ENCODE assay signal across 21 cellular contexts in genomic region chr12:124865728-124866127, GRCh38. TPM values are rescaled to one million over a fixed set of nuclear protein-coding genes. Genes with fewer than 3 reads are reported as not detected.
DNase-seq lines count a peak whose midpoint lies in the region; ATAC-seq, FAIRE-seq and TF ChIP-seq lines count a peak whose summit lies in the region.
"Had no signal": no experiment of that assay in that cellular context is flagged by ENCODE, and none has a peak within 500 bp of the region (broad histone marks: within the 10 kb centered on the region; RNA-seq: fewer than 3 reads in every experiment).

No MANE protein-coding gene starts in this region.

- H3K18ac ChIP-seq in H1 (ENCODE audit: extremely low read depth, low read length): no peak overlapping the region

- no peak overlapping the region for H3K4ac ChIP-seq in H1 (replicated peaks; ENCODE audit: insufficient read length, low read depth, low read length)

- H2BK12ac ChIP-seq in H1 (ENCODE audit: low read depth, low read length): no peak overlapping the region

- H2BK15ac ChIP-seq in H1 (ENCODE audit: low read length): 0 out of 2 replicates have a peak overlapping the region, but pooled peaks have one; percentile 61

- H3K27ac ChIP-seq in C4-2B (peak overlapping the region; percentile 10; the same call in 1 of the 2 replicates), H1 (ENCODE audit: low read depth, low read length) (no peak overlapping the region), upper lobe of left lung (peak overlapping the region in 3 of 4 donors; percentile 22 to 74 (median 30)), testis (no peak overlapping the region)
- H3K27ac ChIP-seq: SJSA1 had no signal

- TF ChIP-seq POLR2A in H1 (IDR thresholded peaks at IDR 0.05; ENCODE audit: control extremely low read depth in 1 of 2, low read depth in 2 of 2, low read length in 2 of 2) (no peak), upper lobe of left lung (IDR thresholded peaks at IDR 0.05) (no peak), testis (IDR thresholded peaks at IDR 0.05) (no peak)

- H2BK20ac ChIP-seq in H1 (ENCODE audit: low read length): no peak overlapping the region

- no peaks in the 10 kb centered on the region for H3K9me3 ChIP-seq in H1 (ENCODE audit: insufficient read depth in 2 of 2, low read depth in 1 of 2, low read length in 1 of 2)
- H3K9me3 ChIP-seq in upper lobe of left lung: no peaks in the 10 kb centered on the region
- H3K9me3 ChIP-seq in testis: no peaks in the 10 kb centered on the region
- H3K9me3 ChIP-seq: SJSA1 had no signal

- DNase-seq in NCI-H69 (lab: John Stamatoyannopoulos, UW): peak; percentile 30
- no peak for DNase-seq in H1 (ENCODE audit: low read depth in 1 of 2, low spot score in 2 of 2)
- peak in 1 of 2 donors; percentile 57 for DNase-seq in upper lobe of left lung
- DNase-seq in NCI-H524 treated with DMSO at 0.1 percent for 48 hours (lab: John Stamatoyannopoulos, UW): no peak
- no peak for DNase-seq in testis
- DNase-seq: Calu3; CD8-positive, alpha-beta T cell; H9; MV-4-11; NCI-H1105 treated with DMSO at 0.1 percent for 48 hours; NCI-H2029 treated with DMSO at 0.1 percent for 48 hours; NCI-H226; NCI-H510A treated with DMSO at 0.1 percent for 48 hours; NCI-H82 had no signal

- TF ChIP-seq EP300 in H1 (IDR thresholded peaks at IDR 0.05; ENCODE audit: borderline replicate concordance in 1 of 2, low read depth in 2 of 2, low read length in 2 of 2) (no peak), upper lobe of left lung (IDR thresholded peaks at IDR 0.05) (no peak)

- TF ChIP-seq CTCF in C4-2B (conservative IDR thresholded peaks at IDR 0.05): no peak
- TF ChIP-seq CTCF in H1 (IDR thresholded peaks at IDR 0.05; ENCODE audit: control extremely low read depth in 1 of 3, insufficient read depth in 1 of 3, low read depth in 1 of 3, low read length in 3 of 3): no peak
- TF ChIP-seq CTCF in upper lobe of left lung (IDR thresholded peaks at IDR 0.05): no peak
- TF ChIP-seq CTCF in testis (IDR thresholded peaks at IDR 0.05): no peak

- no peak overlapping the region for H4K8ac ChIP-seq in H1 (ENCODE audit: extremely low read depth, insufficient read depth, low read length)

- H2BK5ac ChIP-seq in H1 (ENCODE audit: low read depth, low read length): no peak overlapping the region

- CTCF ChIA-PET in H1 (lab: Charles Lee; ENCODE audit: partially characterized antibody): interaction anchor here (0.7 to 1.6 kb wide), 2 partner anchors 41 to 111 kb away, joined by 3 to 4 read pairs; no protein-coding TSS in a partner anchor

- no peak overlapping the region for H4K5ac ChIP-seq in H1 (ENCODE audit: insufficient read length, low read depth, low read length)

- 82% methylated on average over 7 of the region's 7 CpGs; no CpG with 5 or more reads in 1 of the 2 experiments for WGBS in H1 (ENCODE audit: extremely low coverage in 1 of 2, insufficient coverage in 1 of 2, insufficient read length in 1 of 2, insufficient replicate concordance in 2 of 2, low coverage in 1 of 2, low lambda C conversion rate in 2 of 2, missing lambda C conversion rate in 1 of 2), 2 experiments
- 59 to 71% methylated on average over 7 of the region's 7 CpGs for WGBS in upper lobe of left lung, 2 donors
- 80 to 89% methylated on average over 7 of the region's 7 CpGs for WGBS in testis, 2 donors

- H3K79me2 ChIP-seq in H1 (ENCODE audit: control insufficient read depth in 1 of 2, insufficient read depth in 2 of 2, low read length in 2 of 2): peaks cover 0 to 5% of the 10 kb centered on the region in 2 experiments; a peak in 1 of 4 replicates

- peaks cover 0 to 25% (median 12%) of the 10 kb centered on the region in 4 experiments; a peak in 6 of 7 replicates for H3K4me1 ChIP-seq in H1 (replicated peaks in 1 of 4; ENCODE audit: control insufficient read depth in 3 of 4, insufficient read depth in 4 of 4, low read length in 3 of 4)
- H3K4me1 ChIP-seq in upper lobe of left lung: peaks cover 17 to 63% (median 32%) of the 10 kb centered on the region in 4 donors
- peaks cover 12% of the 10 kb centered on the region for H3K4me1 ChIP-seq in testis

- H4K20me1 ChIP-seq in H1 (replicated peaks in 1 of 2; ENCODE audit: control insufficient read depth in 1 of 2, insufficient read depth in 2 of 2, low read length in 2 of 2): peaks cover 0 to 3% of the 10 kb centered on the region in 2 experiments

- H3K14ac ChIP-seq in H1 (ENCODE audit: insufficient read length): no peak overlapping the region

- peaks cover 9% of the 10 kb centered on the region; the same call in 1 of the 2 replicates for H3K23me2 ChIP-seq in H1 (ENCODE audit: low read depth, low read length)

- no peak for FAIRE-seq in H1 (lab: Jason Lieb, UNC)
- FAIRE-seq: G401.6, GM18507, GM19239, RCC 7860 had no signal

- no peak overlapping the region for H3K4me3 ChIP-seq in H1 (ENCODE audit: extremely low read depth in 1 of 4, insufficient read depth in 2 of 4, low read depth in 3 of 4, low read length in 4 of 4)
- H3K4me3 ChIP-seq in upper lobe of left lung: no peak overlapping the region
- H3K4me3 ChIP-seq in testis: no peak overlapping the region
- H3K4me3 ChIP-seq: SJSA1 had no signal

- H3K27me3 ChIP-seq in H1 (replicated peaks in 1 of 4; ENCODE audit: control insufficient read depth in 3 of 4, extremely low read depth in 1 of 4, insufficient read depth in 3 of 4, low read length in 3 of 4): peaks cover 0 to 4% (median 0%) of the 10 kb centered on the region in 4 experiments; a peak in 2 of 7 replicates
- no peaks in the 10 kb centered on the region for H3K27me3 ChIP-seq in upper lobe of left lung
- H3K27me3 ChIP-seq in testis: no peaks in the 10 kb centered on the region
- H3K27me3 ChIP-seq: SJSA1 had no signal

- H4K91ac ChIP-seq in H1 (replicated peaks; ENCODE audit: insufficient read length, low read length): no peak overlapping the region

- no peak overlapping the region for H3K56ac ChIP-seq in H1 (replicated peaks; ENCODE audit: insufficient read length, low read depth, low read length)

- POLR2A ChIA-PET in H1 (lab: Charles Lee; ENCODE audit: partially characterized antibody): interaction anchor here (1.0 to 1.5 kb wide), 2 partner anchors 9 kb away, joined by 5 read pairs; no protein-coding TSS in a partner anchor

- H2AK5ac ChIP-seq in H1 (ENCODE audit: low read depth, low read length): no peak overlapping the region

- no peaks in the 10 kb centered on the region for H3K79me1 ChIP-seq in H1 (ENCODE audit: low read depth, low read length)

- no peak overlapping the region for H2AFZ ChIP-seq in H1 (ENCODE audit: low read length)

- no peak overlapping the region for H2BK120ac ChIP-seq in H1 (replicated peaks; ENCODE audit: low read depth, low read length)

- H3K4me2 ChIP-seq in H1 (ENCODE audit: insufficient read depth in 1 of 2, low read depth in 2 of 2, low read length in 2 of 2): no peak overlapping the region

- no peak for TF ChIP-seq RAD21 in H1 (IDR thresholded peaks at IDR 0.05 in 1 of 2, conservative IDR thresholded peaks at IDR 0.05 in 1 of 2; ENCODE audit: low read depth in 2 of 2, low read length in 2 of 2)

- H3K9ac ChIP-seq in H1 (replicated peaks in 1 of 4; ENCODE audit: extremely low read depth in 1 of 4, low read depth in 3 of 4, low read length in 3 of 4): no peak overlapping the region

- no peak for ATAC-seq in upper lobe of left lung (ENCODE audit: low FRiP score in 2 of 2)
- ATAC-seq in GM21619 (IDR thresholded peaks at IDR 0.05; ENCODE audit: unreplicated experiment): no peak
- ATAC-seq: CD8-positive, alpha-beta T cell had no signal

- intact Hi-C loops in testis (cut with DNase I; ENCODE audit: low total_unique reads): no loop called here

- no peak overlapping the region for H3K23ac ChIP-seq in H1 (ENCODE audit: insufficient read length)

- H3K36me3 ChIP-seq in H1 (ENCODE audit: control insufficient read depth in 2 of 4, insufficient read depth in 4 of 4, low read length in 3 of 4) (no peaks in the 10 kb centered on the region), upper lobe of left lung (no peaks in the 10 kb centered on the region), testis (ENCODE audit: low read depth, missing control alignments) (no peaks in the 10 kb centered on the region)
- H3K36me3 ChIP-seq: SJSA1 had no signal

RNA-seq across cellular contexts. Expression of gene SCARB1, which starts 2.1 kb away (rescaled TPM):
- 57.1 and 58.0 TPM in 2 replicates for total RNA-seq in H1 (2021; fragmentation: NEBNext Ultra II Directional; extraction: Animal tissue kit (Norgen Biotek cat#: 25700))
- polyA plus RNA-seq in H1 (2011; rRNA removed) (45.3 and 70.7 TPM in 2 replicates), testis (ENCODE audit: insufficient read depth, low read depth, low replicate concordance) (116 TPM)
- polyA plus RNA-seq in H1 (2011; cell fraction: cytosol; rRNA removed): 49.4 TPM
- polyA plus RNA-seq in H1 (2011; cell fraction: nucleus; rRNA removed): 108 TPM
- 52.4 to 76.7 TPM (median 66.8 TPM) in 4 replicates for polyA plus RNA-seq in H1 (2012, experiment 1 of 2)
- 40.2 TPM for polyA plus RNA-seq in H1 (2012, experiment 2 of 2)
- polyA plus RNA-seq in H1 (2013, experiment 1 of 2): 81.2 TPM
- polyA plus RNA-seq in H1 (2013, experiment 2 of 2): 90.5 TPM
- 52.9 and 55.6 TPM in 2 replicates for polyA minus RNA-seq in H1 (2011; rRNA and poly(A)+ RNA removed)
- 28.3 TPM for polyA minus RNA-seq in H1 (2011; cell fraction: cytosol; rRNA and poly(A)+ RNA removed)
- polyA minus RNA-seq in H1 (2011; cell fraction: nucleus; rRNA and poly(A)+ RNA removed): 31.4 TPM
- total RNA-seq in upper lobe of left lung (10 to 100 TPM; 10.0 to 51.3 (median 22.5) TPM), testis (10 to 100 TPM; 46.9 to 73.6 TPM)

RNA-seq across cellular contexts. Expression of gene UBC, which starts 48.7 kb away (rescaled TPM):
- 559 and 571 TPM in 2 replicates for total RNA-seq in H1 (2021; fragmentation: NEBNext Ultra II Directional; extraction: Animal tissue kit (Norgen Biotek cat#: 25700))
- polyA plus RNA-seq in H1 (2011; rRNA removed) (366 and 749 TPM in 2 replicates), testis (ENCODE audit: insufficient read depth, low read depth, low replicate concordance) (2,678 TPM)
- 933 TPM for polyA plus RNA-seq in H1 (2011; cell fraction: cytosol; rRNA removed)
- 730 TPM for polyA plus RNA-seq in H1 (2011; cell fraction: nucleus; rRNA removed)
- polyA plus RNA-seq in H1 (2012, experiment 1 of 2): 760 to 816 TPM (median 784 TPM) in 4 replicates
- polyA plus RNA-seq in H1 (2012, experiment 2 of 2): 361 TPM
- polyA plus RNA-seq in H1 (2013, experiment 1 of 2): 525 TPM
- polyA plus RNA-seq in H1 (2013, experiment 2 of 2): 524 TPM
- 622 and 655 TPM in 2 replicates for polyA minus RNA-seq in H1 (2011; rRNA and poly(A)+ RNA removed)
- polyA minus RNA-seq in H1 (2011; cell fraction: cytosol; rRNA and poly(A)+ RNA removed): 263 TPM
- polyA minus RNA-seq in H1 (2011; cell fraction: nucleus; rRNA and poly(A)+ RNA removed): 233 TPM
- total RNA-seq in upper lobe of left lung (1,000 to 10,000 TPM in 5 of 6 donors, 100 to 1,000 TPM in 1; 649 to 1,729 (median 1,078) TPM), testis (1,000 to 10,000 TPM; 1,262 to 1,458 TPM)

Comparison
In these comparisons a context has a peak if more than half of its experiments do, and no peak if none do; other contexts are left out.
1. H3K27ac ChIP-seq: peak in C4-2B (single experiment) and upper lobe of left lung (3 of 4); none in H1 (single experiment) and testis (0 of 2).